Comparison of ENCODE assay signal across 14 cellular contexts in genomic region chr22:24200616-24201212, GRCh38.
DNase-seq lines count a peak whose midpoint lies in the region; ATAC-seq and TF ChIP-seq lines count a peak whose summit lies in the region.
"Had no signal": no experiment of that assay in that cellular context is flagged by ENCODE, and none has a peak within 500 bp of the region (broad histone marks: within the 10 kb centered on the region; RNA-seq: fewer than 3 reads in every experiment).

No MANE protein-coding gene starts in this region.

- no peak for TF ChIP-seq CTCF in fibroblast of pulmonary artery (IDR thresholded peaks at IDR 0.05; ENCODE audit: low read length, missing control alignments)
- TF ChIP-seq CTCF in retinal pigment epithelial cell (conservative IDR thresholded peaks at IDR 0.05; ENCODE audit: low read depth, low read length), result no peak

- no peak overlapping the region for H3K4me3 ChIP-seq in fibroblast of pulmonary artery (replicated peaks; ENCODE audit: low read depth, low read length)
- no peak overlapping the region for H3K4me3 ChIP-seq in retinal pigment epithelial cell (ENCODE audit: low read length)
- H3K4me3 ChIP-seq: ascending aorta, psoas muscle had no signal

- ATAC-seq in SK-N-SH treated with all-trans-retinoic acid at 6 μM for 48 hours (peak; percentile 82), HG03442 (IDR thresholded peaks at IDR 0.05; ENCODE audit: unreplicated experiment) (no peak), GM18511 (IDR thresholded peaks at IDR 0.05; ENCODE audit: unreplicated experiment) (no peak)

- peak; percentile 48 for DNase-seq in GM03348 (ENCODE audit: low spot score)
- peak; percentile 81 for DNase-seq in fibroblast of pulmonary artery (ENCODE audit: low read depth)
- peak; percentile 65 for DNase-seq in retinal pigment epithelial cell (ENCODE audit: low read depth)
- no peak for DNase-seq in GOT3 (lab: John Stamatoyannopoulos, UW)
- DNase-seq in LoVo (ENCODE audit: low spot score), result no peak
- DNase-seq: activated T-cell treated with anti-CD3 and anti-CD28 coated beads for 4 hours, NCI-H1417 treated with DMSO at 0.1 percent for 48 hours, NCI-H526 treated with DMSO at 0.1 percent for 48 hours, psoas muscle, WERI-Rb-1 had no signal

TF ChIP-seq in SK-N-SH treated with all-trans-retinoic acid at 6 μM for 48 hours, 23 proteins besides CTCF, POLR2A, EP300 and RAD21:
- no peak for TF ChIP-seq SNAI2 (CRISPR knock-in tag; IDR thresholded peaks at IDR 0.05)
- TF ChIP-seq ZNF8 (CRISPR knock-in tag; IDR thresholded peaks at IDR 0.05), result peak; percentile 26; the same call in 1 of the 2 replicates
- TF ChIP-seq CSDC2 (CRISPR knock-in tag; IDR thresholded peaks at IDR 0.05), result no peak
- TF ChIP-seq TSHZ2 (CRISPR knock-in tag; IDR thresholded peaks at IDR 0.05), result no peak

Comparison
In these comparisons a context has a peak if more than half of its experiments do, and no peak if none do; other contexts are left out.
1. DNase-seq: peak in GM03348 (single experiment), fibroblast of pulmonary artery (single experiment) and retinal pigment epithelial cell (single experiment); none in GOT3 (single experiment) and LoVo (single experiment).